24 cellular contexts compared by ENCODE assay signal in genomic region chr3:115348951-115349745, GRCh38.
"Had no signal": no experiment of that assay in that cellular context is flagged by ENCODE, and none has a peak within 500 bp of the region (broad histone marks: within the 10 kb centered on the region; RNA-seq: fewer than 3 reads in every experiment).

No MANE protein-coding gene starts in this region.

- H3K9me3 ChIP-seq: body of pancreas, Peyer's patch had no signal

- H3K4me3 ChIP-seq: body of pancreas, Peyer's patch had no signal

- H3K36me3 ChIP-seq: Peyer's patch had no signal

- H3K27ac Mint-ChIP-seq: activated CD8-positive, alpha-beta T cell treated with anti-CD3 and anti-CD28 coated beads, Interleukin-2, amount 10 ng/mL, durations not matched to agents 7 days and 5 days; T-helper 1 cell treated with Interleukin-12 subunit alpha and Interleukin-12 subunit beta and Interleukin-4 antibody, amounts not matched to agents 30 μg/mL and 1 μg/mL, for 36 hours had no signal

- FAIRE-seq: bronchial epithelial cell had no signal

- ATAC-seq: activated CD8-positive, alpha-beta T cell treated with anti-CD3 and anti-CD28 coated beads, Interleukin-2, amount 10 ng/mL, durations not matched to agents 7 days and 5 days; body of pancreas; WTC11 had no signal

- H3K4me3 Mint-ChIP-seq: activated CD8-positive, alpha-beta T cell treated with anti-CD3 and anti-CD28 coated beads, Interleukin-2, amount 10 ng/mL, durations not matched to agents 7 days and 5 days; T-helper 1 cell treated with Interleukin-12 subunit alpha and Interleukin-12 subunit beta and Interleukin-4 antibody, amounts not matched to agents 30 μg/mL and 1 μg/mL, for 36 hours; WTC11 had no signal

- H3K27ac ChIP-seq: body of pancreas, Peyer's patch had no signal

- H3K27me3 ChIP-seq: body of pancreas, Peyer's patch had no signal

- H3K4me1 ChIP-seq: body of pancreas, Peyer's patch had no signal

- H3K9me3 Mint-ChIP-seq: T-helper 1 cell treated with Interleukin-12 subunit alpha and Interleukin-12 subunit beta and Interleukin-4 antibody, amounts not matched to agents 30 μg/mL and 1 μg/mL, for 36 hours had no signal

- DNase-seq: activated CD4-positive, alpha-beta T cell treated with anti-CD3 and anti-CD28 coated beads for 48 hours; activated CD4-positive, alpha-beta T cell treated with anti-CD3 and anti-CD28 coated beads, Interleukin-2, amount 50 U/mL, for 4 hours; activated CD4-positive, CD25-positive, alpha-beta regulatory T cell treated with anti-CD3 and anti-CD28 coated beads, Interleukin-2, amount 50 U/mL, for 72 hours; activated CD8-positive, alpha-beta memory T cell treated with anti-CD3 and anti-CD28 coated beads, Interleukin-2, amount 50 U/mL, for 48 hours; activated CD8-positive, alpha-beta T cell treated with anti-CD3 and anti-CD28 coated beads, Interleukin-2, amount 10 ng/mL, durations not matched to agents 7 days and 5 days; activated naive CD4-positive, alpha-beta T cell treated with anti-CD3 and anti-CD28 coated beads, Interleukin-2, amount 50 U/mL, for 16 hours; activated T-cell treated with anti-CD3 and anti-CD28 coated beads, Interleukin-2, amount 50 U/mL, for 1 hour; aorta; body of pancreas; central memory CD4-positive, alpha-beta T cell; Kasumi-1; KBM-7; NCI-H1048; NCI-H1436; NCI-H187; NCI-H2081; NCI-H510A treated with DMSO at 0.1 percent for 48 hours; NCI-H69; NK-92 treated with Interleukin-12 subunit alpha and Interleukin-12 subunit beta, amount 100 ng/mL, for 24 hours; Peyer's patch; SHP77 treated with DMSO at 0.1 percent for 48 hours had no signal
